Comparison of ENCODE assay signal across 8 cellular contexts in genomic region chr5:107469485-107469884, GRCh38.
A peak's percentile ranks its signal among the peaks of the same experiment; 100 is the strongest.
DNase-seq lines count a peak whose midpoint lies in the region; TF ChIP-seq lines count a peak whose summit lies in the region.

No MANE protein-coding gene starts in this region.

- no peaks in the 10 kb centered on the region for H3K27me3 Mint-ChIP-seq in neural crest cell (ENCODE audit: low read depth)

- in situ Hi-C loops in KBM-7 (cut with MboI; ENCODE audit: low pct_unique_long_range_greater_than_20kb, low sequenced_read_pairs), result no loop called here
- in situ Hi-C loops in GM13976 (cut with MboI; ENCODE audit: low sequenced_read_pairs, unreplicated experiment), result no loop called here

- H3K36me3 Mint-ChIP-seq in neural crest cell (ENCODE audit: low read depth), result peaks cover 2% of the 10 kb centered on the region

- peak overlapping the region; percentile 54 for H3K4me3 Mint-ChIP-seq in neural crest cell

- no peaks in the 10 kb centered on the region for H3K9me3 Mint-ChIP-seq in neural crest cell

- DNase-seq in Daoy (ENCODE audit: low read depth) (peak; percentile 84), NOMO-1 (lab: John Stamatoyannopoulos, UW; ENCODE audit: unreplicated experiment in 2 of 2) (peak; percentile 42 to 72), dermis microvascular lymphatic vessel endothelial cell (ENCODE audit: low read depth in 2 of 2) (peak; percentile 69 to 97), neural crest cell (ENCODE audit: low read depth, low spot score) (no peak), KBM-7 (no peak), GM13976 (ENCODE audit: low spot score) (no peak), DMS 273 (lab: John Stamatoyannopoulos, UW; ENCODE audit: unreplicated experiment) (no peak)
- no peak for DNase-seq in stimulated activated naive CD4-positive, alpha-beta T cell (lab: John Stamatoyannopoulos, UW)

- H3K4me1 Mint-ChIP-seq in neural crest cell, result peaks cover 70% of the 10 kb centered on the region

- no peak for TF ChIP-seq CTCF in neural crest cell (conservative IDR thresholded peaks at IDR 0.05)
- no peak for TF ChIP-seq CTCF in GM13976 (IDR thresholded peaks at IDR 0.05; ENCODE audit: borderline replicate concordance, control extremely low read depth, extremely low read depth, insufficient read depth, missing control alignments)

- peak overlapping the region; percentile 69 for H3K27ac Mint-ChIP-seq in neural crest cell (ENCODE audit: unreplicated experiment)

Comparison
In these comparisons a context has a peak if more than half of its experiments do, and no peak if none do; other contexts are left out.
1. DNase-seq: peak in Daoy (single experiment), NOMO-1 (2 of 2) and dermis microvascular lymphatic vessel endothelial cell (2 of 2); none in neural crest cell (single experiment), KBM-7 (single experiment), stimulated activated naive CD4-positive, alpha-beta T cell (0 of 6), GM13976 (single experiment) and DMS 273 (single experiment).